8 cellular contexts compared by ENCODE assay signal in genomic region chr2:218710334-218710686, GRCh38. TPM values are rescaled to one million over a fixed set of nuclear protein-coding genes. Genes with fewer than 3 reads are reported as not detected.
DNase-seq lines count a peak whose midpoint lies in the region; ATAC-seq, FAIRE-seq and TF ChIP-seq lines count a peak whose summit lies in the region.

No MANE protein-coding gene starts in this region.

- H3K27ac Mint-ChIP-seq in activated CD4-positive, alpha-beta T cell treated with anti-CD3 and anti-CD28 coated beads, Interleukin-2, amount 10 ng/mL, durations not matched to agents 24 days and 14 days = peak overlapping the region; percentile 85

- H3K36me3 ChIP-seq in HepG2 (replicated peaks in 1 of 2; ENCODE audit: control insufficient read depth in 1 of 2, insufficient read depth in 2 of 2, low read length in 2 of 2) (peaks cover 2 to 9% of the 10 kb centered on the region in 2 experiments; a peak in 3 of 5 replicates), thoracic aorta (no peaks in the 10 kb centered on the region)

- POLR2A ChIA-PET in HepG2 (lab: Yijun Ruan, JAX) = interaction anchor here (1.0 to 2.4 kb wide), 13 partner anchors 12 to 137 kb away, joined by 3 to 22 read pairs (median 11); partner anchors contain the start of genes BCS1L, CYP27A1, RNF25 and STK36

- peak overlapping the region; percentile 86 for H3K4me2 ChIP-seq in HepG2 (ENCODE audit: low read depth, low read length)

- H3K9me3 ChIP-seq in HepG2 (ENCODE audit: low read length) = no peaks in the 10 kb centered on the region
- no peaks in the 10 kb centered on the region for H3K9me3 ChIP-seq in thoracic aorta

- H3K36me3 Mint-ChIP-seq in activated CD4-positive, alpha-beta T cell treated with anti-CD3 and anti-CD28 coated beads, Interleukin-2, amount 10 ng/mL, durations not matched to agents 24 days and 14 days (ENCODE audit: low read depth) = no peaks in the 10 kb centered on the region

- no peak overlapping the region for H2AFZ ChIP-seq in HepG2 (ENCODE audit: low read length)

- H3K9ac ChIP-seq in HepG2 (ENCODE audit: insufficient read depth, low read depth, low read length) = no peak overlapping the region

- peak; percentile 1; the same call in 2 of the 3 replicates for ATAC-seq in HepG2
- no peak for ATAC-seq in thoracic aorta (ENCODE audit: insufficient number of reproducible peaks, low FRiP score, low read depth)
- ATAC-seq in esophagus mucosa = no peak
- ATAC-seq in HG03571 (IDR thresholded peaks at IDR 0.05; ENCODE audit: unreplicated experiment) = no peak

- peaks cover 3% of the 10 kb centered on the region for H3K27me3 Mint-ChIP-seq in activated CD4-positive, alpha-beta T cell treated with anti-CD3 and anti-CD28 coated beads, Interleukin-2, amount 10 ng/mL, durations not matched to agents 24 days and 14 days

- no peak for FAIRE-seq in HepG2 (lab: Jason Lieb, UNC)

- WGBS in HepG2 (ENCODE audit: low lambda C conversion rate) = 62% methylated on average over 14 of the region's 14 CpGs

- H3K27me3 ChIP-seq in HepG2 (ENCODE audit: control insufficient read depth in 1 of 2, insufficient read depth in 2 of 2, low read length in 2 of 2) (no peaks in the 10 kb centered on the region; a peak in 1 of 5 replicates), thoracic aorta (replicated peaks; ENCODE audit: insufficient read depth) (no peaks in the 10 kb centered on the region)

- intact Hi-C loops in activated CD4-positive, alpha-beta T cell treated with anti-CD3 and anti-CD28 coated beads, Interleukin-2, amount 10 ng/mL, durations not matched to agents 24 days and 14 days (cut with micrococcal nuclease) = loop anchor here (1.0 to 5.0 kb wide), 7 partner anchors 38 to 468 kb away; partner anchors contain the start of genes AAMP, BCS1L, CNOT9 and PNKD
- intact Hi-C loops in HepG2 (cut with micrococcal nuclease; ENCODE audit: unreplicated experiment) = loop anchor here (1.0 to 2.0 kb wide), 3 partner anchors 44 to 137 kb away; no protein-coding TSS in a partner anchor

- no peak for TF ChIP-seq POLR2A in HepG2 (IDR thresholded peaks at IDR 0.05; ENCODE audit: insufficient read depth in 1 of 2, low read depth in 2 of 2, low read length in 2 of 2)

- CTCF ChIA-PET in HepG2 (lab: Yijun Ruan, JAX; ENCODE audit: low intra/inter-chr PET ratio, low total read pairs) = interaction anchor here (2.6 kb wide), 1 partner anchor 137 kb away, joined by 49 read pairs; no protein-coding TSS in a partner anchor

- TF ChIP-seq EP300 in HepG2 (IDR thresholded peaks at IDR 0.05; ENCODE audit: low read depth in 2 of 2, low read length in 2 of 2) (no peak), HepG2 (CRISPR knock-in tag; IDR thresholded peaks at IDR 0.05; ENCODE audit: borderline replicate concordance) (no peak)

- H3K9me3 Mint-ChIP-seq in activated CD4-positive, alpha-beta T cell treated with anti-CD3 and anti-CD28 coated beads, Interleukin-2, amount 10 ng/mL, durations not matched to agents 24 days and 14 days = no peaks in the 10 kb centered on the region

- BruUV-seq in HepG2 (replicated peaks; lab: Mats Ljungman, UMichigan) = no TSS peak

- H3K4me3 ChIP-seq in astrocyte of the spinal cord (ENCODE audit: low read depth, low read length) (peak overlapping the region; percentile 38), HepG2 (replicated peaks in 1 of 3; ENCODE audit: insufficient read depth in 1 of 3, low read depth in 2 of 3, low read length in 3 of 3) (peak overlapping the region; percentile 45 to 97 (median 93)), thoracic aorta (peak overlapping the region; percentile 86)

- peak overlapping the region; percentile 94 for H3K4me3 Mint-ChIP-seq in activated CD4-positive, alpha-beta T cell treated with anti-CD3 and anti-CD28 coated beads, Interleukin-2, amount 10 ng/mL, durations not matched to agents 24 days and 14 days

- no peak overlapping the region for H3K27ac ChIP-seq in HepG2 (ENCODE audit: extremely low read length, insufficient read depth, low read length)
- no peak overlapping the region for H3K27ac ChIP-seq in thoracic aorta

- peaks cover 44% of the 10 kb centered on the region for H3K79me2 ChIP-seq in HepG2 (ENCODE audit: insufficient read depth, low read length)

- H3K4me1 Mint-ChIP-seq in activated CD4-positive, alpha-beta T cell treated with anti-CD3 and anti-CD28 coated beads, Interleukin-2, amount 10 ng/mL, durations not matched to agents 24 days and 14 days = peaks cover 18% of the 10 kb centered on the region

- TF ChIP-seq CTCF in astrocyte of the spinal cord (IDR thresholded peaks at IDR 0.05; ENCODE audit: low read depth, low read length) = no peak
- no peak for TF ChIP-seq CTCF in HepG2 (CRISPR knock-in tag; IDR thresholded peaks at IDR 0.05)
- no peak for TF ChIP-seq CTCF in thoracic aorta (IDR thresholded peaks at IDR 0.05)

- in situ Hi-C loops in astrocyte of the spinal cord (cut with HindIII; ENCODE audit: low sequenced_read_pairs) = no loop called here
- in situ Hi-C loops in HepG2 (cut with HindIII; ENCODE audit: extremely low pct_ligation_motif_present, low pct_unique_long_range_greater_than_20kb) = no loop called here

- H3K4me1 ChIP-seq in HepG2 (ENCODE audit: insufficient read depth, low read length) (peaks cover 45% of the 10 kb centered on the region), thoracic aorta (ENCODE audit: control insufficient read depth in 1 of 2, low read depth in 2 of 2) (peaks cover 3 to 16% of the 10 kb centered on the region in 2 donors)

- DNase-seq in activated CD4-positive, alpha-beta T cell treated with anti-CD3 and anti-CD28 coated beads, Interleukin-2, amount 10 ng/mL, durations not matched to agents 24 days and 14 days = no peak
- no peak for DNase-seq in activated CD4-positive, alpha-beta T cell treated with anti-CD3 and anti-CD28 coated beads, Interleukin-2, amount 50 U/mL, for 48 hours
- DNase-seq in astrocyte of the spinal cord (ENCODE audit: low read depth, low spot score) (no peak), HepG2 (ENCODE audit: low spot score) (no peak), thoracic aorta (ENCODE audit: low spot score) (no peak), NCI-H146 treated with DMSO at 0.1 percent for 48 hours (lab: John Stamatoyannopoulos, UW; ENCODE audit: unreplicated experiment) (no peak)

- H4K20me1 ChIP-seq in HepG2 (ENCODE audit: insufficient read depth, low read length) = peaks cover 3% of the 10 kb centered on the region; the same call in 1 of the 2 replicates

- TF ChIP-seq RAD21 in HepG2 (CRISPR knock-in tag; IDR thresholded peaks at IDR 0.05) = no peak

RNA-seq across cellular contexts. Expression of gene TTLL4, which starts 0.3 kb away (rescaled TPM):
- 66.1 and 71.2 TPM in 2 replicates for total RNA-seq in activated CD4-positive, alpha-beta T cell treated with anti-CD3 and anti-CD28 coated beads, Interleukin-2, amount 10 ng/mL, durations not matched to agents 24 days and 14 days
- total RNA-seq in HepG2 (2016; rRNA removed; fragmentation: Illumina TruSeq; extraction: Trizol) (77.5 and 78.0 TPM in 2 replicates), thoracic aorta (10 to 100 TPM; 10.8 to 24.1 TPM), esophagus mucosa (14.0 TPM)
- total RNA-seq in HepG2 (2016; cell fraction: cytosol; rRNA removed; fragmentation: Illumina TruSeq; extraction: Trizol; ENCODE audit: low read depth) = 26.9 and 32.1 TPM in 2 replicates
- total RNA-seq in HepG2 (2016; cell fraction: insoluble cytoplasmic fraction; rRNA removed; fragmentation: Illumina TruSeq; extraction: Trizol) = 64.0 and 77.3 TPM in 2 replicates
- total RNA-seq in HepG2 (2016; cell fraction: membrane; rRNA removed; fragmentation: Illumina TruSeq; extraction: Trizol) = 48.8 and 53.6 TPM in 2 replicates
- total RNA-seq in HepG2 (2016; cell fraction: nucleus; rRNA removed; fragmentation: Illumina TruSeq; extraction: Trizol) = 76.4 and 96.7 TPM in 2 replicates
- polyA plus RNA-seq in HepG2 (2011; rRNA removed) = 84.6 and 85.5 TPM in 2 replicates
- polyA plus RNA-seq in HepG2 (2011; cell fraction: cytosol; rRNA removed) = 56.8 and 57.9 TPM in 2 replicates
- polyA plus RNA-seq in HepG2 (2011; cell fraction: nucleus; rRNA removed) = 188 and 192 TPM in 2 replicates
- polyA plus RNA-seq in HepG2 (2012) = 71.9 and 80.9 TPM in 2 replicates
- 15.6 and 16.8 TPM in 2 replicates for polyA plus RNA-seq in HepG2 (2016; cell fraction: cytosol; fragmentation: Illumina TruSeq; extraction: Trizol; ENCODE audit: low read depth)
- 85.9 and 98.6 TPM in 2 replicates for polyA plus RNA-seq in HepG2 (2016; cell fraction: insoluble cytoplasmic fraction; fragmentation: Illumina TruSeq; extraction: Trizol; ENCODE audit: low read depth)
- 41.6 and 46.1 TPM in 2 replicates for polyA plus RNA-seq in HepG2 (2016; cell fraction: membrane; fragmentation: Illumina TruSeq; extraction: Trizol; ENCODE audit: low read depth)
- polyA plus RNA-seq in HepG2 (2016; cell fraction: nucleus; fragmentation: Illumina TruSeq; extraction: Trizol; ENCODE audit: insufficient read depth, low read depth) = 172 and 200 TPM in 2 replicates
- polyA minus RNA-seq in HepG2 (2011; rRNA and poly(A)+ RNA removed; ENCODE audit: low replicate concordance) = 60.1 and 174 TPM in 2 replicates
- polyA minus RNA-seq in HepG2 (2011; cell fraction: cytosol; rRNA and poly(A)+ RNA removed) = 43.8 and 44.1 TPM in 2 replicates
- polyA minus RNA-seq in HepG2 (2011; cell fraction: nucleus; rRNA and poly(A)+ RNA removed) = 158 and 170 TPM in 2 replicates

RNA-seq across cellular contexts. Expression of gene STK36, which starts 38.4 kb away (rescaled TPM):
- 20.2 and 21.3 TPM in 2 replicates for total RNA-seq in activated CD4-positive, alpha-beta T cell treated with anti-CD3 and anti-CD28 coated beads, Interleukin-2, amount 10 ng/mL, durations not matched to agents 24 days and 14 days
- 17.6 and 45.9 TPM in 2 replicates for total RNA-seq in HepG2 (2016; rRNA removed; fragmentation: Illumina TruSeq; extraction: Trizol)
- 8.2 and 9.2 TPM in 2 replicates for total RNA-seq in HepG2 (2016; cell fraction: cytosol; rRNA removed; fragmentation: Illumina TruSeq; extraction: Trizol; ENCODE audit: low read depth)
- total RNA-seq in HepG2 (2016; cell fraction: insoluble cytoplasmic fraction; rRNA removed; fragmentation: Illumina TruSeq; extraction: Trizol) = 14.3 and 47.5 TPM in 2 replicates
- 5.9 and 7.0 TPM in 2 replicates for total RNA-seq in HepG2 (2016; cell fraction: membrane; rRNA removed; fragmentation: Illumina TruSeq; extraction: Trizol)
- 69.9 and 80.6 TPM in 2 replicates for total RNA-seq in HepG2 (2016; cell fraction: nucleus; rRNA removed; fragmentation: Illumina TruSeq; extraction: Trizol)
- polyA plus RNA-seq in HepG2 (2011; rRNA removed) = 83.5 and 102 TPM in 2 replicates
- polyA plus RNA-seq in HepG2 (2011; cell fraction: cytosol; rRNA removed) = 8.8 and 10.1 TPM in 2 replicates
- polyA plus RNA-seq in HepG2 (2011; cell fraction: nucleus; rRNA removed) = 954 and 1,192 TPM in 2 replicates
- 30.9 and 34.5 TPM in 2 replicates for polyA plus RNA-seq in HepG2 (2012)
- polyA plus RNA-seq in HepG2 (2016; cell fraction: cytosol; fragmentation: Illumina TruSeq; extraction: Trizol; ENCODE audit: low read depth) = 1.4 and 1.7 TPM in 2 replicates
- polyA plus RNA-seq in HepG2 (2016; cell fraction: insoluble cytoplasmic fraction; fragmentation: Illumina TruSeq; extraction: Trizol; ENCODE audit: low read depth) = 12.2 and 14.0 TPM in 2 replicates
- polyA plus RNA-seq in HepG2 (2016; cell fraction: membrane; fragmentation: Illumina TruSeq; extraction: Trizol; ENCODE audit: low read depth) = 3.6 and 5.1 TPM in 2 replicates
- polyA plus RNA-seq in HepG2 (2016; cell fraction: nucleus; fragmentation: Illumina TruSeq; extraction: Trizol; ENCODE audit: insufficient read depth, low read depth) = 225 and 235 TPM in 2 replicates
- 31.0 and 31.7 TPM in 2 replicates for polyA minus RNA-seq in HepG2 (2011; rRNA and poly(A)+ RNA removed; ENCODE audit: low replicate concordance)
- 2.2 and 3.7 TPM in 2 replicates for polyA minus RNA-seq in HepG2 (2011; cell fraction: cytosol; rRNA and poly(A)+ RNA removed)
- polyA minus RNA-seq in HepG2 (2011; cell fraction: nucleus; rRNA and poly(A)+ RNA removed) = 93.5 and 94.1 TPM in 2 replicates
- total RNA-seq in thoracic aorta = 10 to 100 TPM; 26.0 to 55.4 TPM
- 12.0 TPM for total RNA-seq in esophagus mucosa

RNA-seq across cellular contexts. Expression of gene RNF25, which starts 38.5 kb away (rescaled TPM):
- 23.6 and 28.8 TPM in 2 replicates for total RNA-seq in activated CD4-positive, alpha-beta T cell treated with anti-CD3 and anti-CD28 coated beads, Interleukin-2, amount 10 ng/mL, durations not matched to agents 24 days and 14 days
- 37.0 and 37.1 TPM in 2 replicates for total RNA-seq in HepG2 (2016; rRNA removed; fragmentation: Illumina TruSeq; extraction: Trizol)
- total RNA-seq in HepG2 (2016; cell fraction: cytosol; rRNA removed; fragmentation: Illumina TruSeq; extraction: Trizol; ENCODE audit: low read depth) = 6.7 and 8.0 TPM in 2 replicates
- total RNA-seq in HepG2 (2016; cell fraction: insoluble cytoplasmic fraction; rRNA removed; fragmentation: Illumina TruSeq; extraction: Trizol) = 32.3 and 35.9 TPM in 2 replicates
- 10.0 and 11.2 TPM in 2 replicates for total RNA-seq in HepG2 (2016; cell fraction: membrane; rRNA removed; fragmentation: Illumina TruSeq; extraction: Trizol)
- 22.4 and 23.6 TPM in 2 replicates for total RNA-seq in HepG2 (2016; cell fraction: nucleus; rRNA removed; fragmentation: Illumina TruSeq; extraction: Trizol)
- 87.6 and 91.8 TPM in 2 replicates for polyA plus RNA-seq in HepG2 (2011; rRNA removed)
- 49.3 and 55.5 TPM in 2 replicates for polyA plus RNA-seq in HepG2 (2011; cell fraction: cytosol; rRNA removed)
- polyA plus RNA-seq in HepG2 (2011; cell fraction: nucleus; rRNA removed) = 62.2 and 70.6 TPM in 2 replicates
- polyA plus RNA-seq in HepG2 (2012) = 23.9 and 27.2 TPM in 2 replicates
- polyA plus RNA-seq in HepG2 (2016; cell fraction: cytosol; fragmentation: Illumina TruSeq; extraction: Trizol; ENCODE audit: low read depth) = 5.0 and 6.7 TPM in 2 replicates
- 42.9 and 52.8 TPM in 2 replicates for polyA plus RNA-seq in HepG2 (2016; cell fraction: insoluble cytoplasmic fraction; fragmentation: Illumina TruSeq; extraction: Trizol; ENCODE audit: low read depth)
- polyA plus RNA-seq in HepG2 (2016; cell fraction: membrane; fragmentation: Illumina TruSeq; extraction: Trizol; ENCODE audit: low read depth) = 6.5 and 10.4 TPM in 2 replicates
- 36.4 and 40.3 TPM in 2 replicates for polyA plus RNA-seq in HepG2 (2016; cell fraction: nucleus; fragmentation: Illumina TruSeq; extraction: Trizol; ENCODE audit: insufficient read depth, low read depth)
- polyA minus RNA-seq in HepG2 (2011; rRNA and poly(A)+ RNA removed; ENCODE audit: low replicate concordance) = 64.2 and 95.2 TPM in 2 replicates
- 23.7 and 30.0 TPM in 2 replicates for polyA minus RNA-seq in HepG2 (2011; cell fraction: cytosol; rRNA and poly(A)+ RNA removed)
- 15.5 and 25.1 TPM in 2 replicates for polyA minus RNA-seq in HepG2 (2011; cell fraction: nucleus; rRNA and poly(A)+ RNA removed)
- 10 to 100 TPM; 19.0 to 30.3 TPM for total RNA-seq in thoracic aorta
- 15.3 TPM for total RNA-seq in esophagus mucosa

RNA-seq across cellular contexts. Expression of gene BCS1L, which starts 50.8 kb away (rescaled TPM):
- 92.9 and 94.4 TPM in 2 replicates for total RNA-seq in activated CD4-positive, alpha-beta T cell treated with anti-CD3 and anti-CD28 coated beads, Interleukin-2, amount 10 ng/mL, durations not matched to agents 24 days and 14 days
- total RNA-seq in HepG2 (2016; rRNA removed; fragmentation: Illumina TruSeq; extraction: Trizol) = 52.1 and 76.0 TPM in 2 replicates
- total RNA-seq in HepG2 (2016; cell fraction: cytosol; rRNA removed; fragmentation: Illumina TruSeq; extraction: Trizol; ENCODE audit: low read depth) = 32.5 and 32.8 TPM in 2 replicates
- 48.9 and 75.0 TPM in 2 replicates for total RNA-seq in HepG2 (2016; cell fraction: insoluble cytoplasmic fraction; rRNA removed; fragmentation: Illumina TruSeq; extraction: Trizol)
- 43.8 and 49.1 TPM in 2 replicates for total RNA-seq in HepG2 (2016; cell fraction: membrane; rRNA removed; fragmentation: Illumina TruSeq; extraction: Trizol)
- total RNA-seq in HepG2 (2016; cell fraction: nucleus; rRNA removed; fragmentation: Illumina TruSeq; extraction: Trizol) = 55.2 and 71.7 TPM in 2 replicates
- 48.1 and 48.9 TPM in 2 replicates for polyA plus RNA-seq in HepG2 (2011; rRNA removed)
- 34.5 and 48.4 TPM in 2 replicates for polyA plus RNA-seq in HepG2 (2011; cell fraction: cytosol; rRNA removed)
- polyA plus RNA-seq in HepG2 (2011; cell fraction: nucleus; rRNA removed) = 177 and 202 TPM in 2 replicates
- 36.2 and 44.2 TPM in 2 replicates for polyA plus RNA-seq in HepG2 (2012)
- polyA plus RNA-seq in HepG2 (2016; cell fraction: cytosol; fragmentation: Illumina TruSeq; extraction: Trizol; ENCODE audit: low read depth) = 25.9 and 28.7 TPM in 2 replicates
- polyA plus RNA-seq in HepG2 (2016; cell fraction: insoluble cytoplasmic fraction; fragmentation: Illumina TruSeq; extraction: Trizol; ENCODE audit: low read depth) = 39.4 and 50.0 TPM in 2 replicates
- 34.2 and 36.1 TPM in 2 replicates for polyA plus RNA-seq in HepG2 (2016; cell fraction: membrane; fragmentation: Illumina TruSeq; extraction: Trizol; ENCODE audit: low read depth)
- 161 and 175 TPM in 2 replicates for polyA plus RNA-seq in HepG2 (2016; cell fraction: nucleus; fragmentation: Illumina TruSeq; extraction: Trizol; ENCODE audit: insufficient read depth, low read depth)
- polyA minus RNA-seq in HepG2 (2011; rRNA and poly(A)+ RNA removed; ENCODE audit: low replicate concordance) = 53.7 and 55.1 TPM in 2 replicates
- polyA minus RNA-seq in HepG2 (2011; cell fraction: cytosol; rRNA and poly(A)+ RNA removed) = 10.5 and 15.4 TPM in 2 replicates
- polyA minus RNA-seq in HepG2 (2011; cell fraction: nucleus; rRNA and poly(A)+ RNA removed) = 25.1 and 25.8 TPM in 2 replicates
- 10 to 100 TPM; 30.2 to 40.1 TPM for total RNA-seq in thoracic aorta
- total RNA-seq in esophagus mucosa = 43.9 TPM

RNA-seq across cellular contexts. Expression of gene ZNF142, which starts 50.9 kb away (rescaled TPM):
- 59.6 and 60.9 TPM in 2 replicates for total RNA-seq in activated CD4-positive, alpha-beta T cell treated with anti-CD3 and anti-CD28 coated beads, Interleukin-2, amount 10 ng/mL, durations not matched to agents 24 days and 14 days
- total RNA-seq in HepG2 (2016; rRNA removed; fragmentation: Illumina TruSeq; extraction: Trizol) (10.4 and 11.4 TPM in 2 replicates), thoracic aorta (10 to 100 TPM; 27.9 to 47.9 TPM), esophagus mucosa (13.8 TPM)
- total RNA-seq in HepG2 (2016; cell fraction: cytosol; rRNA removed; fragmentation: Illumina TruSeq; extraction: Trizol; ENCODE audit: low read depth) = 2.9 TPM in 2 replicates
- total RNA-seq in HepG2 (2016; cell fraction: insoluble cytoplasmic fraction; rRNA removed; fragmentation: Illumina TruSeq; extraction: Trizol) = 7.5 and 10.8 TPM in 2 replicates
- total RNA-seq in HepG2 (2016; cell fraction: membrane; rRNA removed; fragmentation: Illumina TruSeq; extraction: Trizol) = 5.1 and 6.6 TPM in 2 replicates
- 17.4 and 28.1 TPM in 2 replicates for total RNA-seq in HepG2 (2016; cell fraction: nucleus; rRNA removed; fragmentation: Illumina TruSeq; extraction: Trizol)
- 4.8 and 5.9 TPM in 2 replicates for polyA plus RNA-seq in HepG2 (2011; rRNA removed)
- polyA plus RNA-seq in HepG2 (2011; cell fraction: cytosol; rRNA removed) = 2.0 and 3.1 TPM in 2 replicates
- 33.3 and 35.2 TPM in 2 replicates for polyA plus RNA-seq in HepG2 (2011; cell fraction: nucleus; rRNA removed)
- 7.2 and 7.3 TPM in 2 replicates for polyA plus RNA-seq in HepG2 (2012)
- polyA plus RNA-seq in HepG2 (2016; cell fraction: cytosol; fragmentation: Illumina TruSeq; extraction: Trizol; ENCODE audit: low read depth) = 0.54 and 0.68 TPM in 2 replicates
- polyA plus RNA-seq in HepG2 (2016; cell fraction: insoluble cytoplasmic fraction; fragmentation: Illumina TruSeq; extraction: Trizol; ENCODE audit: low read depth) = 5.1 and 9.3 TPM in 2 replicates
- polyA plus RNA-seq in HepG2 (2016; cell fraction: membrane; fragmentation: Illumina TruSeq; extraction: Trizol; ENCODE audit: low read depth) = 1.3 and 2.5 TPM in 2 replicates
- polyA plus RNA-seq in HepG2 (2016; cell fraction: nucleus; fragmentation: Illumina TruSeq; extraction: Trizol; ENCODE audit: insufficient read depth, low read depth) = 27.7 and 29.0 TPM in 2 replicates
- polyA minus RNA-seq in HepG2 (2011; rRNA and poly(A)+ RNA removed; ENCODE audit: low replicate concordance) = 20.9 and 29.6 TPM in 2 replicates
- 4.5 and 7.0 TPM in 2 replicates for polyA minus RNA-seq in HepG2 (2011; cell fraction: cytosol; rRNA and poly(A)+ RNA removed)
- polyA minus RNA-seq in HepG2 (2011; cell fraction: nucleus; rRNA and poly(A)+ RNA removed) = 27.2 and 28.3 TPM in 2 replicates

Comparison
In these comparisons a context has a peak if more than half of its experiments do, and no peak if none do; other contexts are left out.
1. H3K4me3 ChIP-seq: peak in every context shown above with its lines; median percentile 93 in HepG2; 86 in thoracic aorta; 38 in astrocyte of the spinal cord.